1 cellular context compared by ENCODE assay signal in the genomic region with DNA sequence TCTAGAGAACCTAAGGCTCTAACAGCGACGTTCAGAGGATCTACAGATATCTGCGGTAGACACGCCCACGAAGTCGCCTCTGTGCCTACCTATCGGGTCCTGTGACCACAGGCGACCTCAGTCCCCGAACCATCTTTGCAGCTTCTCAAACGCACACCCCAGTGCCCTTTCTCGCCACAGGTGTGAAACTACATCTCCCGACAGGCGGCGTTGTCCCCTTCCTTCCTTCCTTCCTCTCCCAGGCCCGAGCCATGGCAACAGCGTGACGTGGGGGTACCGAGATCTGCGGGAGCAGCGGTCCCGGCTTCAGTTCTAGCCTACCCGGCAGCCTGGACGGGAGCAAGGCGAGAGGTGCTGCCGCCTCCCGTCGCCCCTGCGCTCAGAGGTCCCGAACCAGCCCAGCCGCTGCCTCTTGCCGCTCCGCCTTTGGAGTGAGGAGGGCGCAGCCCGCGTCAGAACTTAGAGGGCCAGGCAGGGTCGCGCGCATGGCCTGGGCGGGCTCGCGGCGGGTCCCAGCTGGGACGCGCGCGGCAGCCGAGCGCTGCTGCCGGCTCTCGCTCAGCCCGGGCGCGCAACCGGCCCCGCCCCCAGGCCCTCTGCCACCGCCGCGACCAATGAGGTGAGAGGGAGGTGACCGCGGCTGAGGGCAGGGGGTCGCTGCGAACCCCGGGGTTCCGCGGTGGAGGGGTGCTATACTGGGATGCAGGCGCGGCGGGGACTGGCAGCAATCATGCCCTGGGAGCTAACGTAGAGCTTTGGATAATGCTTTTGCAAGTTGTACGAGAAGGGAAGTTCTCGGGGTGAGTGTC.
TF ChIP-seq lines count a peak whose summit lies in the region.

A gene (plus strand): TSS at position 309 of the 809 bp plus-strand sequence. CDS start 177 bp downstream, at position 486.

TF ChIP-seq in H1, 55 proteins besides CTCF, POLR2A, EP300 and RAD21:
- TF ChIP-seq SIX5 (IDR thresholded peaks at IDR 0.05; ENCODE audit: low read depth, low read length) (peak; percentile 29; the same call in 1 of the 2 replicates), SP1 (IDR thresholded peaks at IDR 0.05; ENCODE audit: low read depth, low read length) (0 out of 2 replicates have a peak, but pooled peaks have one; percentile 12), MAFK (IDR thresholded peaks at IDR 0.05; ENCODE audit: low read depth, low read length) (no peak), POLR2AphosphoS5 (IDR thresholded peaks at IDR 0.05; ENCODE audit: low read depth, low read length) (peak; percentile 76), RFX5 (IDR thresholded peaks at IDR 0.05; ENCODE audit: borderline replicate concordance, low read depth, low read length) (peak; percentile 57), PHF8 (conservative IDR thresholded peaks at IDR 0.05; ENCODE audit: low read depth, low read length) (peak; percentile 94), CEBPB (IDR thresholded peaks at IDR 0.05; ENCODE audit: low read depth, low read length) (no peak), TBP (IDR thresholded peaks at IDR 0.05; ENCODE audit: low read depth, low read length) (peak; percentile 83), ASH2L (IDR thresholded peaks at IDR 0.05; ENCODE audit: low read length) (peak; percentile 85), TAF1 (IDR thresholded peaks at IDR 0.05; ENCODE audit: low read depth, low read length) (peak; percentile 81), CREB1 (IDR thresholded peaks at IDR 0.05) (peak; percentile 89), TCF12 (IDR thresholded peaks at IDR 0.05; ENCODE audit: low read depth, low read length) (0 out of 2 replicates have a peak, but pooled peaks have one; percentile 30), TAF7 (optimal IDR thresholded peaks at IDR 0.05; ENCODE audit: borderline replicate concordance, low read depth, low read length) (peak; percentile 63), RBBP5 (IDR thresholded peaks at IDR 0.05; ENCODE audit: borderline replicate concordance, low read depth, low read length) (peak; percentile 84; the same call in 1 of the 2 replicates), KDM4A (IDR thresholded peaks at IDR 0.05; ENCODE audit: low read depth, low read length, severe bottlenecking) (peak; percentile 84)
- TF ChIP-seq, protein P1, sequence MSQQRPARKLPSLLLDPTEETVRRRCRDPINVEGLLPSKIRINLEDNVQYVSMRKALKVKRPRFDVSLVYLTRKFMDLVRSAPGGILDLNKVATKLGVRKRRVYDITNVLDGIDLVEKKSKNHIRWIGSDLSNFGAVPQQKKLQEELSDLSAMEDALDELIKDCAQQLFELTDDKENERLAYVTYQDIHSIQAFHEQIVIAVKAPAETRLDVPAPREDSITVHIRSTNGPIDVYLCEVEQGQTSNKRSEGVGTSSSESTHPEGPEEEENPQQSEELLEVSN (IDR thresholded peaks at IDR 0.05): no peak
